ENCODE assay signal across 8 cellular contexts in the genomic region with DNA sequence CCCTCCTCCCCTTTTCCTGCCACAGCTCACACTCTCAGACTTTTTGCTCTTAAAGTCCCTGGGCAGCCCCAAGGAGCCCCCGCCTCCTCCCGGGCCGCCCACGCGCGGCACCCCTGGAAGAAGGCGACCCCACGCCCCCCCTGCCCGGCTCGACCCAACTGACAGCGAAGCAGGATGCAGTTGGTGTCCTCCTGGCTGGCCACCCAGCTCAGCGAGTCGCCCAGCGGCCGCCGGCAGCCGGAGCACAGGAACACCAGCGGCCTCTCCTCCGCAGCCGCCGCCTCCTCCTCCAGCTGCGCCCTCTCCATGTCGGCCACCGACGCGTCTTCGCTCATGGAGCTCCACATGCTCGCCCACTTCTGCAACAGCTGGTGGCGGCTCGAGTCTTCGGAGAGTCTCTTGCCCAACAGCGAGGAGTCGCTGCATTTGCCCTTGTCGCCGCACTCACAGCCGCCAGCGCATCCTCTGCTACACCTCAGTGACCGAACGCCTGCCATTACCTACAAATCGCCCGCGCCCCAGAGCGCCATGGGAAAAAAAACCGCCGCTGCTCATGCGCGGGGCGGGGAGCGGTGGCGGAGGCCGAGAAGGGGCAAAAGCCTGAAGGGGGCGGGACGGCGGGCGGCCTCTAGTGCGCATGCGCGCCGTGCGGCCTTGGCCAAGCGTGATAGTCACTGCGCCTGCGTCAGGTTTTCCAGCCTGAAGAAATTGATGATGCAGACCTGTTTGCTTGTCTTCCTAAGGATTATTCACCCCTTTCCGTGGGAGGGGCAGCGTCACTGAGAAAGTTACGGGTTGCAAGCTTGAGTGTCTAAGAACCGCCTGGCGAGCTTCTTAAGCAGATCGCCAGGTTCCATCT. TPM values are rescaled to one million over a fixed set of nuclear protein-coding genes. Genes with fewer than 3 reads are reported as not detected.
DNase-seq lines count a peak whose midpoint lies in the region; ATAC-seq and TF ChIP-seq lines count a peak whose summit lies in the region.

A gene with protein sequence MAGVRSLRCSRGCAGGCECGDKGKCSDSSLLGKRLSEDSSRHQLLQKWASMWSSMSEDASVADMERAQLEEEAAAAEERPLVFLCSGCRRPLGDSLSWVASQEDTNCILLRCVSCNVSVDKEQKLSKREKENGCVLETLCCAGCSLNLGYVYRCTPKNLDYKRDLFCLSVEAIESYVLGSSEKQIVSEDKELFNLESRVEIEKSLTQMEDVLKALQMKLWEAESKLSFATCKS (minus strand): TSS at position 532 of the 859 bp plus-strand sequence. CDS start 35 bp downstream, at position 497.

- H3K27me3 ChIP-seq in duodenal mucosa (ENCODE audit: control insufficient read depth in 1 of 2, insufficient read depth in 2 of 2, low read length in 2 of 2) = no peaks in the 10 kb centered on the region

- H3K27ac ChIP-seq in duodenal mucosa (ENCODE audit: low read depth, low read length) = no peak within 1 kb of the TSS

- CTCF ChIA-PET in activated CD4-positive, alpha-beta memory T cell treated with anti-CD3 and anti-CD28 coated beads for 36 hours (lab: Charles Lee) = interaction anchor here (0.7 to 1.2 kb wide), 2 partner anchors 21 to 457 kb away, joined by 3 to 5 read pairs; no protein-coding TSS in a partner anchor

- H3K36me3 ChIP-seq in duodenal mucosa (ENCODE audit: control insufficient read depth in 1 of 2, insufficient read depth in 2 of 2, low read length in 2 of 2) = peaks cover 0 to 3% of the 10 kb centered on the region in 2 donors

- peak within 1 kb of the TSS; percentile 78 to 100 for H3K4me3 ChIP-seq in duodenal mucosa (ENCODE audit: low read depth in 1 of 2, low read length in 2 of 2)
- peak within 1 kb of the TSS; percentile 68 for H3K4me3 ChIP-seq in lower leg skin (ENCODE audit: low read depth, poor library complexity, severe bottlenecking)

- H3K4me3 Mint-ChIP-seq in activated CD4-positive, alpha-beta memory T cell treated with anti-CD3 and anti-CD28 coated beads for 36 hours = peak within 1 kb of the TSS; percentile 99

- POLR2A ChIA-PET in activated CD4-positive, alpha-beta memory T cell treated with anti-CD3 and anti-CD28 coated beads for 36 hours (lab: Charles Lee) = interaction anchor here (0.6 to 1.2 kb wide), 5 partner anchors 55 to 984 kb away, joined by 3 to 4 read pairs (median 4); no protein-coding TSS in a partner anchor

- WGBS in lower leg skin, 2 donors = 0 to 1% methylated on average over 64 to 69 of the region's 69 CpGs

- ATAC-seq in GM19438 (IDR thresholded peaks at IDR 0.05; ENCODE audit: low read depth, unreplicated experiment) (peak; percentile 89), HG03575 (IDR thresholded peaks at IDR 0.05; ENCODE audit: extremely low read depth, insufficient number of reproducible peaks, low FRiP score, unreplicated experiment) (peak; percentile 41)

- peak within 1 kb of the TSS; percentile 44 to 80 for H3K9ac ChIP-seq in duodenal mucosa (ENCODE audit: low read depth in 1 of 2, low read length in 2 of 2)

- peak; percentile 99 for DNase-seq in CD1c-positive myeloid dendritic cell (ENCODE audit: extremely low spot score)
- DNase-seq in NCI-H82 treated with DMSO at 0.1 percent for 48 hours (lab: John Stamatoyannopoulos, UW; ENCODE audit: unreplicated experiment) = peak; percentile 89
- DNase-seq in activated CD4-positive, alpha-beta memory T cell treated with anti-CD3 and anti-CD28 coated beads for 36 hours = peak; percentile 99
- DNase-seq in lower leg skin (ENCODE audit: low spot score in 2 of 2) = peak; percentile 94 to 99
- DNase-seq in stimulated activated CD4-positive, alpha-beta T cell treated with anti-CD3 and anti-CD28 coated beads, Interleukin-4, amount 100 ng/mL, for 48 hours (ENCODE audit: low read depth in 2 of 2) = peak; percentile 97 to 98

- H3K27me3 Mint-ChIP-seq in activated CD4-positive, alpha-beta memory T cell treated with anti-CD3 and anti-CD28 coated beads for 36 hours = no peaks in the 10 kb centered on the region

- no peaks in the 10 kb centered on the region for H3K9me3 Mint-ChIP-seq in activated CD4-positive, alpha-beta memory T cell treated with anti-CD3 and anti-CD28 coated beads for 36 hours

- peaks cover 13 to 17% of the 10 kb centered on the region in 2 donors for H3K4me1 ChIP-seq in duodenal mucosa (ENCODE audit: control insufficient read depth in 1 of 2, insufficient read depth in 2 of 2, low read length in 2 of 2)

- H3K4me1 Mint-ChIP-seq in activated CD4-positive, alpha-beta memory T cell treated with anti-CD3 and anti-CD28 coated beads for 36 hours (ENCODE audit: low read depth) = peaks cover 11% of the 10 kb centered on the region

- no peaks in the 10 kb centered on the region for H3K9me3 ChIP-seq in duodenal mucosa (ENCODE audit: control insufficient read depth in 1 of 2, low read length in 2 of 2)

- H3K36me3 Mint-ChIP-seq in activated CD4-positive, alpha-beta memory T cell treated with anti-CD3 and anti-CD28 coated beads for 36 hours = peaks cover 8% of the 10 kb centered on the region

- no peak for TF ChIP-seq POLR2A in lower leg skin (IDR thresholded peaks at IDR 0.05)

- H3K27ac Mint-ChIP-seq in activated CD4-positive, alpha-beta memory T cell treated with anti-CD3 and anti-CD28 coated beads for 36 hours = peak within 1 kb of the TSS; percentile 88

- intact Hi-C loops in activated CD4-positive, alpha-beta memory T cell treated with anti-CD3 and anti-CD28 coated beads for 36 hours (cut with micrococcal nuclease) = loop anchor here (1.0 to 10.0 kb wide), 5 partner anchors 115 to 546 kb away; a partner anchor contains a TSS
- intact Hi-C loops in lower leg skin (cut with DNase I; ENCODE audit: low total_unique reads) = no loop called here

- no peak for TF ChIP-seq CTCF in lower leg skin (IDR thresholded peaks at IDR 0.05)

RNA-seq across cellular contexts. Expression of the gene that starts here (rescaled TPM):
- 10 to 100 TPM; 34.2 to 36.1 TPM for total RNA-seq in activated CD4-positive, alpha-beta memory T cell treated with anti-CD3 and anti-CD28 coated beads for 36 hours
- total RNA-seq in lower leg skin = 1 to 10 TPM; 2.2 to 7.7 (median 3.9) TPM

Comparison
In these comparisons a context has a peak if more than half of its experiments do, and no peak if none do; other contexts are left out.
1. RNA of the gene that starts here (total RNA-seq): 34.2 to 36.1 TPM in activated CD4-positive, alpha-beta memory T cell treated with anti-CD3 and anti-CD28 coated beads for 36 hours; 2.2 to 7.7 TPM in lower leg skin; every median in the first group is over 4 times any median in the second.
2. Peak in every context shown above with its lines, with median percentiles within 50 percentile points of each other: DNase-seq.